ENCODE assay signal across 6 cellular contexts in the genomic region with DNA sequence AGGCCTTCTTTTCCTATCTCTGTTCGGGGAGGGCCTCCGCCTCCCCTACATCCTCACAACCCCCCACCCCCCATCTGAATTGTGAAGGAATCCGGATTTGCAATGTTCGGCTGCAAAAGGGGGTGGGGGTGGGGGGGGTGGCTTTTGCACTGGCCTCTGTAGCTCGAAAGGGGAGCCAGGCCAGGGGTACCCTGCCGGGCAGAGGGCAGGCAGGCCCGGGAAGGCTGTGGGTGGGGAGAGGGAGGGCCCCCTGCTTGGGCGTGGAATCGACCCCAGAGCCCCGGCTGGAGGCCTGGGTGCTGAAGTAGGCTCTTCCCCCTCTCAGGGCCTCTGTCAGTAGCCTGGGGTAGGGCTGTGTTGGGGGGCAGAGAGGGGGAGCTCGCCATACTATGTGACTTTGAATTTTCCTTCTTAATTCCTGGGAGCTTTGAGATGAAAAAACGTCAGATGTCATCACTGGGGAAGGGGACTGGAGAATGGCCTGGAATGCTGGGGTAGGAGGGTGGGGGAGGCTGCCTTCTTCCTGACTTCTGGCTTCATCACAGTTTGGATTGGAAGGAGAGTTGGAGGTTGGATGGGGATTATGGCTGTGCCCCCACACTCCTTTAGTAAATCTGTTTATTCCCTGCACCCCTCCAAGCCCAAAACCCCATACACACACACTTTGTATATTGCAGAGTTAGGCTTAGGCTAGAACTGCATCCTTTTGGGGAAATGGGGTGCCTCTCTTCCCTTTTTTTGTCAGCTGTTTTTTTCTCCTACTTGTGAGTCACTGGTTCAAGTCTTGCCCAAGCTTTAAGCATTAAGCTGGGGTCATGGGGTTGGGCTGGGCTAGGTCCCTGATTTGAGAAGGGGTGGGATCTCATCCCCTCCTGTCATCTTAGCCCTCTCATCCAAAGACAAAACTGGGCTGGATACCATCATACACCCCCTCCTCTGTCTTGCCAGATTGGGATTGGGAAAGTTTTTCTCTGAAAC. TPM values are rescaled to one million over a fixed set of nuclear protein-coding genes. Genes with fewer than 3 reads are reported as not detected.
DNase-seq lines count a peak whose midpoint lies in the region; ATAC-seq and TF ChIP-seq lines count a peak whose summit lies in the region.

No MANE protein-coding gene starts in this region.

- peaks cover 2% of the 10 kb centered on the region for H3K27me3 ChIP-seq in kidney epithelial cell (ENCODE audit: control insufficient read depth, insufficient read depth, low read length)

- ATAC-seq in SK-N-SH treated with all-trans-retinoic acid at 6 μM for 48 hours (peak; percentile 3; the same call in 1 of the 3 replicates), HG03342 (IDR thresholded peaks at IDR 0.05; ENCODE audit: unreplicated experiment) (no peak)

- DNase-seq in AG09309 (ENCODE audit: low read depth) (no peak), kidney epithelial cell (ENCODE audit: low read depth) (no peak), DMS 273 (lab: John Stamatoyannopoulos, UW; ENCODE audit: unreplicated experiment) (no peak), NCI-H1436 (lab: John Stamatoyannopoulos, UW) (no peak)

- no peak for TF ChIP-seq CTCF in AG09309 (IDR thresholded peaks at IDR 0.05; ENCODE audit: control insufficient read depth, insufficient read depth, low read depth, low read length, missing control alignments)
- TF ChIP-seq CTCF in kidney epithelial cell (IDR thresholded peaks at IDR 0.05; ENCODE audit: insufficient read depth, low read length, poor library complexity, severe bottlenecking): no peak

- no peaks in the 10 kb centered on the region for H3K36me3 ChIP-seq in kidney epithelial cell (ENCODE audit: control insufficient read depth, insufficient read depth, low read length)

- H3K4me3 ChIP-seq in AG09309 (ENCODE audit: control insufficient read depth, low read depth, low read length) (peak overlapping the region; percentile 95), kidney epithelial cell (ENCODE audit: low read depth, low read length) (peak overlapping the region; percentile 79)

TF ChIP-seq in SK-N-SH treated with all-trans-retinoic acid at 6 μM for 48 hours, 23 proteins besides CTCF, POLR2A, EP300 and RAD21:
- no peak for TF ChIP-seq ZFP30 (CRISPR knock-in tag; IDR thresholded peaks at IDR 0.05)
- no peak for TF ChIP-seq BACH2 (CRISPR knock-in tag; IDR thresholded peaks at IDR 0.05; ENCODE audit: borderline replicate concordance)
- no peak for TF ChIP-seq OSR1 (CRISPR knock-in tag; IDR thresholded peaks at IDR 0.05)
- TF ChIP-seq TOX (CRISPR knock-in tag; IDR thresholded peaks at IDR 0.05; ENCODE audit: borderline replicate concordance): no peak
- TF ChIP-seq SNAI2 (CRISPR knock-in tag; IDR thresholded peaks at IDR 0.05): no peak
- TF ChIP-seq GLIS3 (CRISPR knock-in tag; IDR thresholded peaks at IDR 0.05): no peak
- TF ChIP-seq ZNF8 (CRISPR knock-in tag; IDR thresholded peaks at IDR 0.05): no peak
- no peak for TF ChIP-seq ZNF70 (CRISPR knock-in tag; IDR thresholded peaks at IDR 0.05)
- no peak for TF ChIP-seq TCF4 (CRISPR knock-in tag; IDR thresholded peaks at IDR 0.05; ENCODE audit: borderline replicate concordance)
- TF ChIP-seq POU6F1 (CRISPR knock-in tag; IDR thresholded peaks at IDR 0.05; ENCODE audit: borderline replicate concordance, low read depth): no peak

RNA-seq across cellular contexts. Expression of gene LRP1, which starts 1.3 kb away (rescaled TPM):
- 40.2 and 53.6 TPM in 2 replicates for total RNA-seq in kidney epithelial cell

RNA-seq across cellular contexts. Expression of gene LRP1-AS, which starts 17.8 kb away (rescaled TPM):
- not detected in 2 replicates for total RNA-seq in kidney epithelial cell

RNA-seq across cellular contexts. Expression of gene STAT6, which starts 18.4 kb away (rescaled TPM):
- total RNA-seq in kidney epithelial cell: 66.4 and 67.8 TPM in 2 replicates

RNA-seq across cellular contexts. Expression of gene NAB2, which starts 40.7 kb away (rescaled TPM):
- total RNA-seq in kidney epithelial cell: 28.6 and 32.0 TPM in 2 replicates

RNA-seq across cellular contexts. Expression of gene NEMP1, which starts 51.0 kb away (rescaled TPM):
- total RNA-seq in kidney epithelial cell: 6.1 and 7.9 TPM in 2 replicates
